ENCODE assay signal across 8 cellular contexts in genomic region chr9:91421987-91422765, GRCh38. TPM values are rescaled to one million over a fixed set of nuclear protein-coding genes. Genes with fewer than 3 reads are reported as not detected.
DNase-seq lines count a peak whose midpoint lies in the region; ATAC-seq and TF ChIP-seq lines count a peak whose summit lies in the region.

No MANE protein-coding gene starts in this region.

- DNase-seq in AG09309 (ENCODE audit: low read depth) = no peak
- peak; percentile 30 for DNase-seq in HT-29 (ENCODE audit: low spot score)
- peak; percentile 53 for DNase-seq in adipocyte (ENCODE audit: low read depth)
- DNase-seq in iPS DF 6.9 (ENCODE audit: low read depth, low spot score) = no peak
- peak; percentile 44 to 60 for DNase-seq in gastrocnemius medialis
- DNase-seq in KG1 (lab: John Stamatoyannopoulos, UW) = no peak
- no peak for DNase-seq in NCI-H2029 treated with DMSO at 0.1 percent for 48 hours (lab: John Stamatoyannopoulos, UW)

- peak overlapping the region; percentile 99 for H3K9ac ChIP-seq in adipocyte (ENCODE audit: low read length)

- no peaks in the 10 kb centered on the region for H3K27me3 ChIP-seq in adipocyte (replicated peaks; ENCODE audit: control insufficient read depth, insufficient read depth, low read length)
- peaks cover 22% of the 10 kb centered on the region for H3K27me3 ChIP-seq in iPS DF 6.9 (ENCODE audit: control insufficient read depth, insufficient read depth, low read length)
- no peaks in the 10 kb centered on the region for H3K27me3 ChIP-seq in gastrocnemius medialis

- H3K9me3 ChIP-seq in adipocyte (ENCODE audit: control insufficient read depth, low read length) (no peaks in the 10 kb centered on the region), iPS DF 6.9 (ENCODE audit: control insufficient read depth, insufficient read depth, low read length) (no peaks in the 10 kb centered on the region), gastrocnemius medialis (no peaks in the 10 kb centered on the region)

- H3K36me3 ChIP-seq in adipocyte (ENCODE audit: control insufficient read depth, insufficient read depth, low read length, severe bottlenecking) (no peaks in the 10 kb centered on the region), iPS DF 6.9 (ENCODE audit: control insufficient read depth, insufficient read depth, low read length) (no peaks in the 10 kb centered on the region), gastrocnemius medialis (no peaks in the 10 kb centered on the region)

- TF ChIP-seq CTCF in AG09309 (IDR thresholded peaks at IDR 0.05; ENCODE audit: control insufficient read depth, insufficient read depth, low read depth, low read length, missing control alignments) = no peak
- no peak for TF ChIP-seq CTCF in gastrocnemius medialis (IDR thresholded peaks at IDR 0.05 in 4 of 5, conservative IDR thresholded peaks at IDR 0.05 in 1 of 5)

- ATAC-seq in gastrocnemius medialis (peak in 1 of 2 donors; percentile 36), GM18511 (IDR thresholded peaks at IDR 0.05; ENCODE audit: unreplicated experiment) (no peak)

- H3K4me3 ChIP-seq in AG09309 (ENCODE audit: control insufficient read depth, low read depth, low read length) (peak overlapping the region; percentile 78), adipocyte (ENCODE audit: low read length) (peak overlapping the region; percentile 88), iPS DF 6.9 (ENCODE audit: low read length) (peak overlapping the region; percentile 90; the same call in 1 of the 2 replicates), gastrocnemius medialis (peak overlapping the region; percentile 76 to 94 (median 83))

- in situ Hi-C loops in gastrocnemius medialis (cut with MboI; ENCODE audit: low sequenced_read_pairs in 4 of 4) = loop anchor here (5.0 to 25.0 kb wide), 5 partner anchors 210 to 377 kb away; no protein-coding TSS in a partner anchor

- H3K27ac ChIP-seq in iPS DF 6.9 (ENCODE audit: low read length) (no peak overlapping the region), gastrocnemius medialis (peak overlapping the region; percentile 94 to 99 (median 96))

- WGBS in iPS DF 6.9 (ENCODE audit: insufficient coverage, insufficient read length) = no CpG with 5 or more reads among the region's 16 CpGs

- peak; percentile 33 to 41 for TF ChIP-seq POLR2A in gastrocnemius medialis (IDR thresholded peaks at IDR 0.05)

- H3K4me1 ChIP-seq in adipocyte (ENCODE audit: control insufficient read depth, insufficient read depth, low read length) = peaks cover 61% of the 10 kb centered on the region
- peaks cover 4% of the 10 kb centered on the region; the same call in 1 of the 2 replicates for H3K4me1 ChIP-seq in iPS DF 6.9 (ENCODE audit: control insufficient read depth, insufficient read depth, low read length)
- peaks cover 14 to 38% of the 10 kb centered on the region in 2 donors for H3K4me1 ChIP-seq in gastrocnemius medialis

- intact Hi-C loops in gastrocnemius medialis (cut with DNase I; ENCODE audit: low total_unique reads) = loop anchor here (2.0 to 10.0 kb wide), 5 partner anchors 305 to 1817 kb away; partner anchors contain the start of genes CARD19 and GADD45G

RNA-seq across cellular contexts. Expression of gene NFIL3, which starts 1.5 kb away (rescaled TPM):
- 1.2 and 1.4 TPM in 2 replicates for total RNA-seq in HT-29 (2014; rRNA removed; shearing (Covaris generic))
- 100 to 1,000 TPM in 1 of 4 donors, 10 to 100 TPM in 3; 36.6 to 167 (median 56.3) TPM for total RNA-seq in gastrocnemius medialis

Comparison
In these comparisons a context has a peak if more than half of its experiments do, and no peak if none do; other contexts are left out.
1. DNase-seq: peak in HT-29 (single experiment), adipocyte (single experiment) and gastrocnemius medialis (2 of 2); none in AG09309 (single experiment), iPS DF 6.9 (single experiment), KG1 (single experiment) and NCI-H2029 treated with DMSO at 0.1 percent for 48 hours (single experiment).
2. RNA of gene NFIL3, which starts 1.5 kb away (total RNA-seq): 36.6 to 167 TPM in gastrocnemius medialis; 1.2 to 1.4 TPM in HT-29; every median in the first group is over 10 times any median in the second.
3. Peak in every context shown above with its lines, with median percentiles within 50 percentile points of each other: H3K4me3 ChIP-seq.